ENCODE assay signal across 16 cellular contexts in genomic region chrX:63050225-63050624, GRCh38.
A peak's percentile ranks its signal among the peaks of the same experiment; 100 is the strongest.
DNase-seq lines count a peak whose midpoint lies in the region; ATAC-seq, FAIRE-seq and TF ChIP-seq lines count a peak whose summit lies in the region.
"Had no signal": no experiment of that assay in that cellular context is flagged by ENCODE, and none has a peak within 500 bp of the region (broad histone marks: within the 10 kb centered on the region; RNA-seq: fewer than 3 reads in every experiment).

No MANE protein-coding gene starts in this region.

- H3K4me2 ChIP-seq in PC-3 (ENCODE audit: low read length): no peak overlapping the region

- H3K79me2 ChIP-seq in PC-3 (ENCODE audit: low read length): no peaks in the 10 kb centered on the region

- no peaks in the 10 kb centered on the region for H3K27me3 ChIP-seq in PC-3 (ENCODE audit: low read length)

- no peak for FAIRE-seq in RCC 7860 (lab: Jason Lieb, UNC)
- FAIRE-seq: endothelial cell of umbilical vein had no signal

- H3K4me1 ChIP-seq in PC-3 (ENCODE audit: insufficient read depth, low read length): no peaks in the 10 kb centered on the region

- DNase-seq in NCI-H82 (lab: John Stamatoyannopoulos, UW): peak; percentile 2
- no peak for DNase-seq in NCI-H82 treated with DMSO at 0.1 percent for 48 hours (lab: John Stamatoyannopoulos, UW; ENCODE audit: unreplicated experiment)
- peak; percentile 37 for DNase-seq in PC-3
- no peak for DNase-seq in left lobe of liver (ENCODE audit: low spot score)
- no peak for DNase-seq in activated CD8-positive, alpha-beta T cell treated with anti-CD3 and anti-CD28 coated beads, Interleukin-2, amount 10 ng/mL, durations not matched to agents 7 days and 5 days
- no peak for DNase-seq in islet precursor cell
- no peak for DNase-seq in RCC 7860 (ENCODE audit: low spot score)
- DNase-seq: activated CD4-positive, CD25-positive, alpha-beta regulatory T cell treated with anti-CD3 and anti-CD28 coated beads, Interleukin-2, amount 50 U/mL, for 72 hours; activated naive CD8-positive, alpha-beta T cell treated with anti-CD3 and anti-CD28 coated beads for 36 hours; GM23248; kidney glomerular epithelial cell; NCI-H1105; SW 1271 had no signal

- no peaks in the 10 kb centered on the region for H3K9me3 ChIP-seq in PC-3 (ENCODE audit: low read length)

- intact Hi-C loops in PC-3 (cut with micrococcal nuclease): no loop called here

- H3K4me3 Mint-ChIP-seq in activated CD8-positive, alpha-beta T cell treated with anti-CD3 and anti-CD28 coated beads, Interleukin-2, amount 10 ng/mL, durations not matched to agents 7 days and 5 days: no peak overlapping the region
- H3K4me3 Mint-ChIP-seq: activated naive CD8-positive, alpha-beta T cell treated with anti-CD3 and anti-CD28 coated beads for 36 hours had no signal

- H3K4me3 ChIP-seq in PC-3 (ENCODE audit: low read length): no peak overlapping the region
- H3K4me3 ChIP-seq: GM23248 had no signal

- POLR2A ChIA-PET in PC-3 (lab: Charles Lee; ENCODE audit: unreplicated experiment): no interaction called here
- POLR2A ChIA-PET in activated CD8-positive, alpha-beta T cell treated with anti-CD3 and anti-CD28 coated beads, Interleukin-2, amount 10 ng/mL, durations not matched to agents 7 days and 5 days (lab: Charles Lee): no interaction called here

- BruUV-seq in PC-3 (replicated peaks; lab: Mats Ljungman, UMichigan): no TSS peak

- H3K4me1 Mint-ChIP-seq in activated CD8-positive, alpha-beta T cell treated with anti-CD3 and anti-CD28 coated beads, Interleukin-2, amount 10 ng/mL, durations not matched to agents 7 days and 5 days (ENCODE audit: low read depth): no peaks in the 10 kb centered on the region
- H3K4me1 Mint-ChIP-seq: activated naive CD8-positive, alpha-beta T cell treated with anti-CD3 and anti-CD28 coated beads for 36 hours had no signal

- H3K36me3 ChIP-seq in PC-3 (ENCODE audit: low read depth, low read length): no peaks in the 10 kb centered on the region

- H3K27me3 Mint-ChIP-seq in activated CD8-positive, alpha-beta T cell treated with anti-CD3 and anti-CD28 coated beads, Interleukin-2, amount 10 ng/mL, durations not matched to agents 7 days and 5 days (ENCODE audit: low read depth): no peaks in the 10 kb centered on the region
- H3K27me3 Mint-ChIP-seq: activated naive CD8-positive, alpha-beta T cell treated with anti-CD3 and anti-CD28 coated beads for 36 hours had no signal

- no peak overlapping the region for H3K27ac ChIP-seq in PC-3 (ENCODE audit: low read length)
- H3K27ac ChIP-seq: GM23248, HL-60 had no signal

- ATAC-seq in HG03025 (IDR thresholded peaks at IDR 0.05; ENCODE audit: low FRiP score, unreplicated experiment): peak; percentile 80
- ATAC-seq in PC-3: peak; percentile 38; the same call in 1 of the 2 replicates
- peak; percentile 58 for ATAC-seq in left lobe of liver
- ATAC-seq in activated CD8-positive, alpha-beta T cell treated with anti-CD3 and anti-CD28 coated beads, Interleukin-2, amount 10 ng/mL, durations not matched to agents 7 days and 5 days: no peak

- no peak overlapping the region for H3K9ac ChIP-seq in PC-3 (ENCODE audit: low read length)
- H3K9ac ChIP-seq: GM23248 had no signal

- H3F3A ChIP-seq in PC-3 (ENCODE audit: low read length, unreplicated experiment): no peaks in the 10 kb centered on the region

- H4K20me1 ChIP-seq in PC-3 (ENCODE audit: low read length): no peaks in the 10 kb centered on the region

- H3K27ac Mint-ChIP-seq in activated CD8-positive, alpha-beta T cell treated with anti-CD3 and anti-CD28 coated beads, Interleukin-2, amount 10 ng/mL, durations not matched to agents 7 days and 5 days: no peak overlapping the region
- H3K27ac Mint-ChIP-seq: activated naive CD8-positive, alpha-beta T cell treated with anti-CD3 and anti-CD28 coated beads for 36 hours had no signal

- CTCF ChIA-PET in PC-3 (lab: Charles Lee): no interaction called here
- CTCF ChIA-PET in activated CD8-positive, alpha-beta T cell treated with anti-CD3 and anti-CD28 coated beads, Interleukin-2, amount 10 ng/mL, durations not matched to agents 7 days and 5 days (lab: Charles Lee): no interaction called here

- no peaks in the 10 kb centered on the region for H3K36me3 Mint-ChIP-seq in activated CD8-positive, alpha-beta T cell treated with anti-CD3 and anti-CD28 coated beads, Interleukin-2, amount 10 ng/mL, durations not matched to agents 7 days and 5 days (ENCODE audit: low read depth)
- H3K36me3 Mint-ChIP-seq: activated naive CD8-positive, alpha-beta T cell treated with anti-CD3 and anti-CD28 coated beads for 36 hours had no signal

- no peaks in the 10 kb centered on the region for H3K9me2 ChIP-seq in PC-3 (replicated peaks; ENCODE audit: low read length)

- TF ChIP-seq CTCF in PC-3 (conservative IDR thresholded peaks at IDR 0.05; ENCODE audit: low read depth, low read length): peak; percentile 53

- H3K9me3 Mint-ChIP-seq in activated CD8-positive, alpha-beta T cell treated with anti-CD3 and anti-CD28 coated beads, Interleukin-2, amount 10 ng/mL, durations not matched to agents 7 days and 5 days (ENCODE audit: insufficient read depth): no peaks in the 10 kb centered on the region
- H3K9me3 Mint-ChIP-seq: activated naive CD8-positive, alpha-beta T cell treated with anti-CD3 and anti-CD28 coated beads for 36 hours had no signal

- no peak overlapping the region for H2AFZ ChIP-seq in PC-3 (ENCODE audit: low read length)
- H2AFZ ChIP-seq: GM23248 had no signal

Comparison
In these comparisons a context has a peak if more than half of its experiments do, and no peak if none do; other contexts are left out.
1. DNase-seq: peak in NCI-H82 (single experiment) and PC-3 (single experiment); none in NCI-H82 treated with DMSO at 0.1 percent for 48 hours (single experiment), left lobe of liver (single experiment), activated CD8-positive, alpha-beta T cell treated with anti-CD3 and anti-CD28 coated beads, Interleukin-2, amount 10 ng/mL, durations not matched to agents 7 days and 5 days (single experiment), islet precursor cell (single experiment) and RCC 7860 (single experiment).